25 cellular contexts compared by ENCODE assay signal in the genomic region with DNA sequence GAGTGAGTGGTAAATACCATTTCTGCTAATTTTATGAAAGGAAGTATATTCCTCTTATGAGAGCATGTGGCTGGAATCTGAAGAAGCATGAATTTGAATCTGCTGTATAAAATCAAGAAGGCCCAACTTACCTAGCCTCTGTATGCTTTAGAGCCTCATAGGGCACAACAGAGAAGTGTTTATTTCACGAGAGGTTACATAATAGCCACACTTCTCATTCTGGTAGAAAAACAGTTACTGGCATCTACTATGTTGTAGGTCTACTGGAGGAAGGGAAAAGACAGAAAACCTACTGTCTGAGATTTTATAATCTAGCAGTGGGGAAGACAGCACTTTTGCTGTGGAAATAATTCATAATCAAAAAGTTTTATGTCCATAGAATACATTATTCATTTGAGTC.
DNase-seq lines count a peak whose midpoint lies in the region; ATAC-seq and TF ChIP-seq lines count a peak whose summit lies in the region.
"Had no signal": no experiment of that assay in that cellular context is flagged by ENCODE, and none has a peak within 500 bp of the region (broad histone marks: within the 10 kb centered on the region; RNA-seq: fewer than 3 reads in every experiment).

No MANE protein-coding gene starts in this region.

- DNase-seq in DND-41 (no peak), MV-4-11 (lab: John Stamatoyannopoulos, UW) (peak; percentile 52), dorsolateral prefrontal cortex (no peak), pons (ENCODE audit: low spot score) (peak; percentile 67), NCI-H187 treated with DMSO at 0.1 percent for 48 hours (lab: John Stamatoyannopoulos, UW) (no peak), RWPE1 (ENCODE audit: low spot score) (no peak), body of pancreas (no peak)
- DNase-seq: activated CD4-positive, alpha-beta T cell treated with anti-CD3 and anti-CD28 coated beads, Interleukin-2, amount 10 ng/mL, durations not matched to agents 7 days and 5 days; activated gamma-delta T cell treated with Interleukin-2 at 50 U/mL for 16 hours; activated naive CD8-positive, alpha-beta T cell treated with anti-CD3 and anti-CD28 coated beads, Interleukin-2, amount 50 U/mL, for 24 hours; activated T-cell treated with anti-CD3 and anti-CD28 coated beads, Interleukin-2, amount 50 U/mL, for 4 hours; Calu3; central memory CD4-positive, alpha-beta T cell; DMS79 treated with DMSO at 0.1 percent for 48 hours; esophagus squamous epithelium; foreskin melanocyte; GOT3; NCI-H2029 treated with DMSO at 0.1 percent for 48 hours; OCI-M1; stimulated activated CD4-positive, alpha-beta T cell treated with anti-CD3 and anti-CD28 coated beads, Interleukin-15, amount 100 ng/mL, for 24 hours; stomach; T1000; trophoblast cell had no signal

- H3K27ac ChIP-seq in DND-41 (ENCODE audit: low read length) (peak overlapping the region; percentile 70), dorsolateral prefrontal cortex (peak overlapping the region in 35 of 59 donors; percentile 3 to 96 (median 88)), RWPE1 (no peak overlapping the region), body of pancreas (no peak overlapping the region)
- H3K27ac ChIP-seq: C4-2B, esophagus squamous epithelium, prostate gland, stomach had no signal

- H3K36me3 ChIP-seq in DND-41 (ENCODE audit: insufficient read depth, low read length) = no peaks in the 10 kb centered on the region
- no peaks in the 10 kb centered on the region for H3K36me3 ChIP-seq in body of pancreas (replicated peaks in 1 of 2; ENCODE audit: insufficient read depth in 1 of 2, low read depth in 2 of 2)
- H3K36me3 ChIP-seq: esophagus squamous epithelium, prostate gland, stomach had no signal

- TF ChIP-seq CTCF in DND-41 (IDR thresholded peaks at IDR 0.05; ENCODE audit: borderline replicate concordance, extremely low read depth, low read length, poor library complexity, severe bottlenecking) = no peak
- TF ChIP-seq CTCF in dorsolateral prefrontal cortex (IDR thresholded peaks at IDR 0.05 in 54 of 56, conservative IDR thresholded peaks at IDR 0.05 in 2 of 56; ENCODE audit: low read depth in 1 of 56, partially characterized antibody in 56 of 56) = no peak
- TF ChIP-seq CTCF in RWPE1 (conservative IDR thresholded peaks at IDR 0.05; ENCODE audit: low read depth) = no peak
- TF ChIP-seq CTCF in body of pancreas (IDR thresholded peaks at IDR 0.05) = no peak

- H3K9ac ChIP-seq in DND-41 (ENCODE audit: low read depth, low read length) = peak overlapping the region; percentile 21; the same call in 1 of the 2 replicates

- no peaks in the 10 kb centered on the region for H4K20me1 ChIP-seq in DND-41 (ENCODE audit: insufficient read depth, low read length)

- peak overlapping the region; percentile 59 for H2AFZ ChIP-seq in DND-41 (ENCODE audit: low read depth, low read length)

- POLR2A ChIA-PET in RWPE1 (lab: Yijun Ruan, JAX; ENCODE audit: low non-redundant PET) = no interaction called here

- WGBS in body of pancreas, 2 donors = 69 to 76% methylated on average over 1 of the region's 1 CpG

- CTCF ChIA-PET in RWPE1 (lab: Yijun Ruan, JAX) = no interaction called here

- H3K4me2 ChIP-seq in DND-41 (ENCODE audit: insufficient read depth, low read length) = no peak overlapping the region

- intact Hi-C loops in dorsolateral prefrontal cortex (cut with DNase I) = loop anchor here in 1 of 2 donors (10.0 kb wide), 1 partner anchor 136 kb away; no protein-coding TSS in a partner anchor
- intact Hi-C loops in body of pancreas (cut with DNase I) = no loop called here

- H3K9me3 ChIP-seq in DND-41 (ENCODE audit: insufficient read depth, low read length, severe bottlenecking) (peaks cover 6% of the 10 kb centered on the region), body of pancreas (no peaks in the 10 kb centered on the region)
- H3K9me3 ChIP-seq: esophagus squamous epithelium, prostate gland, stomach had no signal

- H3K4me3 ChIP-seq in DND-41 (ENCODE audit: low read depth in 1 of 2, low read length in 2 of 2) (no peak overlapping the region), dorsolateral prefrontal cortex (no peak overlapping the region), body of pancreas (no peak overlapping the region)
- H3K4me3 ChIP-seq: esophagus squamous epithelium, prostate gland, stomach had no signal

- no peaks in the 10 kb centered on the region for H3K27me3 ChIP-seq in DND-41 (ENCODE audit: insufficient read depth, low read length, poor library complexity)
- no peaks in the 10 kb centered on the region for H3K27me3 ChIP-seq in dorsolateral prefrontal cortex
- H3K27me3 ChIP-seq in body of pancreas = no peaks in the 10 kb centered on the region
- H3K27me3 ChIP-seq: esophagus squamous epithelium, stomach had no signal

- no peak for ATAC-seq in DND-41 (ENCODE audit: insufficient read depth, low read depth)
- ATAC-seq in body of pancreas = no peak
- ATAC-seq: activated naive CD8-positive, alpha-beta T cell treated with anti-CD3 and anti-CD28 coated beads, Interleukin-2, amount 50 U/mL, for 24 hours; activated T-cell treated with anti-CD3 and anti-CD28 coated beads, Interleukin-2, amount 50 U/mL, for 4 hours had no signal

- H3K79me2 ChIP-seq in DND-41 (ENCODE audit: insufficient read depth, low read length) = no peaks in the 10 kb centered on the region

- H3K4me1 ChIP-seq in DND-41 (ENCODE audit: insufficient read depth, low read length) (peaks cover 79% of the 10 kb centered on the region), body of pancreas (peaks cover 24% of the 10 kb centered on the region)
- H3K4me1 ChIP-seq: prostate gland had no signal

- TF ChIP-seq POLR2A in body of pancreas (IDR thresholded peaks at IDR 0.05) = no peak

Comparison
In these comparisons a context has a peak if more than half of its experiments do, and no peak if none do; other contexts are left out.
1. DNase-seq: peak in MV-4-11 (single experiment) and pons (single experiment); none in DND-41 (single experiment), dorsolateral prefrontal cortex (0 of 10), NCI-H187 treated with DMSO at 0.1 percent for 48 hours (single experiment), RWPE1 (single experiment) and body of pancreas (0 of 4).
2. H3K27ac ChIP-seq: peak in DND-41 (single experiment) and dorsolateral prefrontal cortex (35 of 59); none in RWPE1 (single experiment) and body of pancreas (0 of 4).